3 cellular contexts compared by ENCODE assay signal in genomic region chr17:57247261-57247660, GRCh38.
"Had no signal": no experiment of that assay in that cellular context is flagged by ENCODE, and none has a peak within 500 bp of the region (broad histone marks: within the 10 kb centered on the region; RNA-seq: fewer than 3 reads in every experiment).

No MANE protein-coding gene starts in this region.

- DNase-seq: GDM1, GF-D8 had no signal

- H3K4me3 ChIP-seq: GM12878 had no signal
